Comparison of ENCODE assay signal across 21 cellular contexts in the genomic region with DNA sequence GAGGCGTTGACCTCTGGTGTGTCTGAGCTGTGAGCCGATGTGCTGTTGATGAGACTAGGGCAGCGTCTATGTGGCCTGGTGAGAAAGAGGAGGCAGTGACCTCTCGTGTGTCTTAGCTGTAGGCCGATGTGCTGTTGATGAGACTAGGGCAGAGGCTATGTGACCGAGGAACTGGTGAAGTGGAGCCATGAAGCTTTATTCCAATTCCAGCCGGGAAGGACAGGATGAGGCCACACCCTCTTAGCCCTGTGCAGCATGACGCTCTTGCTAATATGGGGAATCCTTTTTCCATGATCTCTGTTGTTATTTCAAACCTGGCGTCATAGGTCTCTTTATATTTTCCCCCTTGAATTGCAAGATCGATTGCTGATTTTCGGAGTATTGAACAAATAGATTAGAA.
"Had no signal": no experiment of that assay in that cellular context is flagged by ENCODE, and none has a peak within 500 bp of the region (broad histone marks: within the 10 kb centered on the region; RNA-seq: fewer than 3 reads in every experiment).

No MANE protein-coding gene starts in this region.

- H3K4me1 ChIP-seq: foreskin keratinocyte, psoas muscle, sigmoid colon, tibial artery had no signal

- H3K27me3 ChIP-seq: dorsolateral prefrontal cortex, foreskin keratinocyte, sigmoid colon, tibial artery had no signal

- H3K36me3 ChIP-seq: sigmoid colon had no signal

- H3K36me3 Mint-ChIP-seq: activated naive CD4-positive, alpha-beta T cell treated with anti-CD3 and anti-CD28 coated beads, Interleukin-2, amount 10 ng/mL, durations not matched to agents 7 days and 5 days; brain; stimulated activated memory B cell treated with anti-CD40 and anti-IgM and Interleukin-4, amounts not matched to agents 10 μg/mL and 1 μg/mL and 100 μg/mL, for 72 hours had no signal

- H3K27ac Mint-ChIP-seq: activated CD4-positive, alpha-beta T cell treated with anti-CD3 and anti-CD28 coated beads, Interleukin-2, amount 10 ng/mL, durations not matched to agents 24 days and 14 days; activated naive CD4-positive, alpha-beta T cell treated with anti-CD3 and anti-CD28 coated beads, Interleukin-2, amount 10 ng/mL, durations not matched to agents 7 days and 5 days; activated naive CD8-positive, alpha-beta T cell treated with anti-CD3 and anti-CD28 coated beads, Interleukin-2, amount 50 U/mL, for 24 hours; brain; stimulated activated memory B cell treated with anti-CD40 and anti-IgM and Interleukin-4, amounts not matched to agents 10 μg/mL and 1 μg/mL and 100 μg/mL, for 72 hours had no signal

- H3K27ac ChIP-seq: foreskin keratinocyte, psoas muscle, sigmoid colon, tibial artery had no signal

- ATAC-seq: activated naive CD8-positive, alpha-beta T cell treated with anti-CD3 and anti-CD28 coated beads, Interleukin-2, amount 50 U/mL, for 24 hours; foreskin keratinocyte; psoas muscle; stimulated activated memory B cell treated with anti-CD40 and anti-IgM and Interleukin-4, amounts not matched to agents 10 μg/mL and 1 μg/mL and 100 μg/mL, for 72 hours had no signal

- H3K9me3 Mint-ChIP-seq: activated CD4-positive, alpha-beta T cell treated with anti-CD3 and anti-CD28 coated beads, Interleukin-2, amount 10 ng/mL, durations not matched to agents 24 days and 14 days; activated naive CD8-positive, alpha-beta T cell treated with anti-CD3 and anti-CD28 coated beads, Interleukin-2, amount 50 U/mL, for 24 hours; brain had no signal

- FAIRE-seq: colon had no signal

- DNase-seq: activated CD4-positive, alpha-beta T cell treated with anti-CD3 and anti-CD28 coated beads, Interleukin-2, amount 10 ng/mL, durations not matched to agents 24 days and 14 days; activated CD8-positive, alpha-beta memory T cell treated with anti-CD3 and anti-CD28 coated beads, Interleukin-2, amount 50 U/mL, for 48 hours; activated effector memory CD4-positive, alpha-beta T cell treated with Interleukin-2 at 50 U/mL for 16 hours; activated naive CD4-positive, alpha-beta T cell treated with anti-CD3 and anti-CD28 coated beads, Interleukin-2, amount 10 ng/mL, durations not matched to agents 7 days and 5 days; activated naive CD8-positive, alpha-beta T cell treated with anti-CD3 and anti-CD28 coated beads, Interleukin-2, amount 50 U/mL, for 24 hours; activated T-cell treated with anti-CD3 and anti-CD28 coated beads, Interleukin-2, amount 50 U/mL, for 48 hours; anterior cingulate cortex; central memory CD4-positive, alpha-beta T cell; foreskin keratinocyte; hypothalamus; islet precursor cell; psoas muscle; sigmoid colon; stimulated activated CD4-positive, alpha-beta T cell treated with anti-CD3 and anti-CD28 coated beads, Interleukin-4, amount 100 ng/mL, for 24 hours; substantia nigra; T1000; tibial artery had no signal

- H3K4me3 Mint-ChIP-seq: activated CD4-positive, alpha-beta T cell treated with anti-CD3 and anti-CD28 coated beads, Interleukin-2, amount 10 ng/mL, durations not matched to agents 24 days and 14 days; activated naive CD4-positive, alpha-beta T cell treated with anti-CD3 and anti-CD28 coated beads, Interleukin-2, amount 10 ng/mL, durations not matched to agents 7 days and 5 days; activated naive CD8-positive, alpha-beta T cell treated with anti-CD3 and anti-CD28 coated beads, Interleukin-2, amount 50 U/mL, for 24 hours; brain; stimulated activated memory B cell treated with anti-CD40 and anti-IgM and Interleukin-4, amounts not matched to agents 10 μg/mL and 1 μg/mL and 100 μg/mL, for 72 hours had no signal

- H3K9me3 ChIP-seq: psoas muscle, sigmoid colon, tibial artery had no signal

- H3K4me1 Mint-ChIP-seq: activated CD4-positive, alpha-beta T cell treated with anti-CD3 and anti-CD28 coated beads, Interleukin-2, amount 10 ng/mL, durations not matched to agents 24 days and 14 days; activated naive CD4-positive, alpha-beta T cell treated with anti-CD3 and anti-CD28 coated beads, Interleukin-2, amount 10 ng/mL, durations not matched to agents 7 days and 5 days; activated naive CD8-positive, alpha-beta T cell treated with anti-CD3 and anti-CD28 coated beads, Interleukin-2, amount 50 U/mL, for 24 hours; brain; stimulated activated memory B cell treated with anti-CD40 and anti-IgM and Interleukin-4, amounts not matched to agents 10 μg/mL and 1 μg/mL and 100 μg/mL, for 72 hours had no signal

- H3K4me3 ChIP-seq: dorsolateral prefrontal cortex, psoas muscle, sigmoid colon, tibial artery had no signal

- H3K27me3 Mint-ChIP-seq: activated CD4-positive, alpha-beta T cell treated with anti-CD3 and anti-CD28 coated beads, Interleukin-2, amount 10 ng/mL, durations not matched to agents 24 days and 14 days; activated naive CD4-positive, alpha-beta T cell treated with anti-CD3 and anti-CD28 coated beads, Interleukin-2, amount 10 ng/mL, durations not matched to agents 7 days and 5 days; activated naive CD8-positive, alpha-beta T cell treated with anti-CD3 and anti-CD28 coated beads, Interleukin-2, amount 50 U/mL, for 24 hours; stimulated activated memory B cell treated with anti-CD40 and anti-IgM and Interleukin-4, amounts not matched to agents 10 μg/mL and 1 μg/mL and 100 μg/mL, for 72 hours had no signal
